In the genomic region with DNA sequence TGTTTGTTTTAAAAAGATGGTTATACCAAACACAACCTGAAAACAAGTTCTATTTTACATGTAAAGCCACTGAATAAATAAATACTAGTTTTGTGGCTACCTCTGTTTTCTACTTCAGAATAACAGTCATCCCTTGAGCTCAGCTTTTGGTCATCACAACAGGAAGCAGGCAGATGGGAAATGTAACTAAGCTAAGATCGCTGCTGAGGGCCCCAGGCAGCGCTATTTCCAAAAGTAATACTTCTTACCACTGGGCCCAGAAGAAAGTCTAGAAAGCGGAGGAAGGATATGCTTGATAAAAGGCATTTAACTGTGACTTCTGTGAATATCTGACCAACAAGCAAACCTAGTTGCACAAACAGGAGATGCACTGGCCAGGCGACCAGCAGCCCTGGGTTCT, we compare ENCODE assay signal across 15 cellular contexts.
DNase-seq lines count a peak whose midpoint lies in the region; ATAC-seq and TF ChIP-seq lines count a peak whose summit lies in the region.
"Had no signal": no experiment of that assay in that cellular context is flagged by ENCODE, and none has a peak within 500 bp of the region (broad histone marks: within the 10 kb centered on the region; RNA-seq: fewer than 3 reads in every experiment).

No MANE protein-coding gene starts in this region.

- H3K27ac ChIP-seq in layer of hippocampus (ENCODE audit: low read depth, low read length) (peak overlapping the region; percentile 4), uterus (peak overlapping the region; percentile 32 to 68)

- intact Hi-C loops in uterus (cut with DNase I; ENCODE audit: low total_unique reads), result no loop called here

- no peak overlapping the region for H3K4me3 ChIP-seq in uterus

- POLR2A ChIA-PET in WTC11 (lab: Charles Lee), result no interaction called here

- no peak for TF ChIP-seq CTCF in WTC11 (IDR thresholded peaks at IDR 0.05)
- TF ChIP-seq CTCF in uterus (IDR thresholded peaks at IDR 0.05), result no peak

- no peaks in the 10 kb centered on the region for H3K27me3 Mint-ChIP-seq in stimulated activated naive CD8-positive, alpha-beta T cell treated with anti-CD3 and anti-CD28 coated beads, Interleukin-15, Interleukin-2, amounts not matched to agents 100 ng/mL and 50 ng/mL, for 24 hours
- no peaks in the 10 kb centered on the region for H3K27me3 Mint-ChIP-seq in WTC11 (ENCODE audit: low read depth)
- H3K27me3 Mint-ChIP-seq: B cell; stimulated activated memory B cell treated with anti-CD40 and anti-IgM and Interleukin-4, amounts not matched to agents 10 μg/mL and 1 μg/mL and 100 μg/mL, for 72 hours had no signal

- H3K4me1 ChIP-seq in uterus, result peaks cover 3 to 4% of the 10 kb centered on the region in 2 donors

- ATAC-seq in stimulated activated naive CD8-positive, alpha-beta T cell treated with anti-CD3 and anti-CD28 coated beads, Interleukin-15, Interleukin-2, amounts not matched to agents 100 U/mL and 50 U/mL, for 24 hours, result no peak
- no peak for ATAC-seq in WTC11
- ATAC-seq: stimulated activated memory B cell treated with anti-CD40 and anti-IgM and Interleukin-4, amounts not matched to agents 10 μg/mL and 1 μg/mL and 100 μg/mL, for 72 hours had no signal

- CTCF ChIA-PET in WTC11 (lab: Charles Lee), result interaction anchor here (0.7 to 1.3 kb wide), 3 partner anchors 9 to 72 kb away, joined by 3 to 4 read pairs (median 3); no protein-coding TSS in a partner anchor

- TF ChIP-seq POLR2A in uterus (IDR thresholded peaks at IDR 0.05), result no peak

- DNase-seq in stimulated activated naive CD8-positive, alpha-beta T cell treated with anti-CD3 and anti-CD28 coated beads, Interleukin-15, Interleukin-2, amounts not matched to agents 100 U/mL and 50 U/mL, for 24 hours, result no peak
- DNase-seq in WTC11 (ENCODE audit: low spot score) (no peak), uterus (no peak), SIG-M5 treated with dmso at 0.1 percent for 504 hours (lab: John Stamatoyannopoulos, UW; ENCODE audit: unreplicated experiment) (no peak), NCI-H1436 (lab: John Stamatoyannopoulos, UW) (no peak), HT-29 (ENCODE audit: low spot score) (no peak)
- DNase-seq: foreskin melanocyte; islet precursor cell; OCI-M1; retina; stimulated activated CD4-positive, alpha-beta T cell treated with anti-CD3 and anti-CD28 coated beads, Interleukin-2, amount 100 ng/mL, for 48 hours had no signal

- H3K4me1 Mint-ChIP-seq in stimulated activated naive CD8-positive, alpha-beta T cell treated with anti-CD3 and anti-CD28 coated beads, Interleukin-15, Interleukin-2, amounts not matched to agents 100 ng/mL and 50 ng/mL, for 24 hours (ENCODE audit: low read depth), result peaks cover 86% of the 10 kb centered on the region
- H3K4me1 Mint-ChIP-seq in WTC11, result peaks cover 76% of the 10 kb centered on the region

- no peaks in the 10 kb centered on the region for H3K36me3 ChIP-seq in uterus

- peak overlapping the region; percentile 85 for H3K27ac Mint-ChIP-seq in stimulated activated naive CD8-positive, alpha-beta T cell treated with anti-CD3 and anti-CD28 coated beads, Interleukin-15, Interleukin-2, amounts not matched to agents 100 ng/mL and 50 ng/mL, for 24 hours
- peak overlapping the region; percentile 60; the same call in 1 of the 2 replicates for H3K27ac Mint-ChIP-seq in WTC11
- H3K27ac Mint-ChIP-seq: stimulated activated memory B cell treated with anti-CD40 and anti-IgM and Interleukin-4, amounts not matched to agents 10 μg/mL and 1 μg/mL and 100 μg/mL, for 72 hours had no signal

- H3K27me3 ChIP-seq in layer of hippocampus (ENCODE audit: control insufficient read depth, insufficient read depth, low read length) (no peaks in the 10 kb centered on the region), uterus (no peaks in the 10 kb centered on the region)

- H3K9me3 Mint-ChIP-seq in stimulated activated naive CD8-positive, alpha-beta T cell treated with anti-CD3 and anti-CD28 coated beads, Interleukin-15, Interleukin-2, amounts not matched to agents 100 ng/mL and 50 ng/mL, for 24 hours, result no peaks in the 10 kb centered on the region
- no peaks in the 10 kb centered on the region for H3K9me3 Mint-ChIP-seq in WTC11
- H3K9me3 Mint-ChIP-seq: stimulated activated memory B cell treated with anti-CD40 and anti-IgM and Interleukin-4, amounts not matched to agents 10 μg/mL and 1 μg/mL and 100 μg/mL, for 72 hours had no signal

- H3K9me3 ChIP-seq in uterus, result no peaks in the 10 kb centered on the region

- H3K4me3 Mint-ChIP-seq in stimulated activated naive CD8-positive, alpha-beta T cell treated with anti-CD3 and anti-CD28 coated beads, Interleukin-15, Interleukin-2, amounts not matched to agents 100 ng/mL and 50 ng/mL, for 24 hours, result peak overlapping the region; percentile 83
- H3K4me3 Mint-ChIP-seq in WTC11, result no peak overlapping the region
- H3K4me3 Mint-ChIP-seq: B cell; stimulated activated memory B cell treated with anti-CD40 and anti-IgM and Interleukin-4, amounts not matched to agents 10 μg/mL and 1 μg/mL and 100 μg/mL, for 72 hours had no signal

- peaks cover 14% of the 10 kb centered on the region for H3K36me3 Mint-ChIP-seq in stimulated activated naive CD8-positive, alpha-beta T cell treated with anti-CD3 and anti-CD28 coated beads, Interleukin-15, Interleukin-2, amounts not matched to agents 100 ng/mL and 50 ng/mL, for 24 hours (ENCODE audit: low read depth)
- H3K36me3 Mint-ChIP-seq in WTC11, result peaks cover 20% of the 10 kb centered on the region

TF ChIP-seq in WTC11, 78 proteins besides CTCF, POLR2A, EP300 and RAD21 (continues in another document):
- TF ChIP-seq, protein P1, sequence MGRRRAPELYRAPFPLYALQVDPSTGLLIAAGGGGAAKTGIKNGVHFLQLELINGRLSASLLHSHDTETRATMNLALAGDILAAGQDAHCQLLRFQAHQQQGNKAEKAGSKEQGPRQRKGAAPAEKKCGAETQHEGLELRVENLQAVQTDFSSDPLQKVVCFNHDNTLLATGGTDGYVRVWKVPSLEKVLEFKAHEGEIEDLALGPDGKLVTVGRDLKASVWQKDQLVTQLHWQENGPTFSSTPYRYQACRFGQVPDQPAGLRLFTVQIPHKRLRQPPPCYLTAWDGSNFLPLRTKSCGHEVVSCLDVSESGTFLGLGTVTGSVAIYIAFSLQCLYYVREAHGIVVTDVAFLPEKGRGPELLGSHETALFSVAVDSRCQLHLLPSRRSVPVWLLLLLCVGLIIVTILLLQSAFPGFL (CRISPR knock-in tag; IDR thresholded peaks at IDR 0.05; ENCODE audit: borderline replicate concordance), result no peak
- TF ChIP-seq FOXP1 (CRISPR knock-in tag; IDR thresholded peaks at IDR 0.05; ENCODE audit: borderline replicate concordance) (no peak), FOXK1 (CRISPR knock-in tag; IDR thresholded peaks at IDR 0.05) (no peak)
- TF ChIP-seq, protein P2, sequence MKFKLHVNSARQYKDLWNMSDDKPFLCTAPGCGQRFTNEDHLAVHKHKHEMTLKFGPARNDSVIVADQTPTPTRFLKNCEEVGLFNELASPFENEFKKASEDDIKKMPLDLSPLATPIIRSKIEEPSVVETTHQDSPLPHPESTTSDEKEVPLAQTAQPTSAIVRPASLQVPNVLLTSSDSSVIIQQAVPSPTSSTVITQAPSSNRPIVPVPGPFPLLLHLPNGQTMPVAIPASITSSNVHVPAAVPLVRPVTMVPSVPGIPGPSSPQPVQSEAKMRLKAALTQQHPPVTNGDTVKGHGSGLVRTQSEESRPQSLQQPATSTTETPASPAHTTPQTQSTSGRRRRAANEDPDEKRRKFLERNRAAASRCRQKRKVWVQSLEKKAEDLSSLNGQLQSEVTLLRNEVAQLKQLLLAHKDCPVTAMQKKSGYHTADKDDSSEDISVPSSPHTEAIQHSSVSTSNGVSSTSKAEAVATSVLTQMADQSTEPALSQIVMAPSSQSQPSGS (CRISPR knock-in tag; IDR thresholded peaks at IDR 0.05; ENCODE audit: borderline replicate concordance, low read depth), result no peak
- TF ChIP-seq, protein P3, sequence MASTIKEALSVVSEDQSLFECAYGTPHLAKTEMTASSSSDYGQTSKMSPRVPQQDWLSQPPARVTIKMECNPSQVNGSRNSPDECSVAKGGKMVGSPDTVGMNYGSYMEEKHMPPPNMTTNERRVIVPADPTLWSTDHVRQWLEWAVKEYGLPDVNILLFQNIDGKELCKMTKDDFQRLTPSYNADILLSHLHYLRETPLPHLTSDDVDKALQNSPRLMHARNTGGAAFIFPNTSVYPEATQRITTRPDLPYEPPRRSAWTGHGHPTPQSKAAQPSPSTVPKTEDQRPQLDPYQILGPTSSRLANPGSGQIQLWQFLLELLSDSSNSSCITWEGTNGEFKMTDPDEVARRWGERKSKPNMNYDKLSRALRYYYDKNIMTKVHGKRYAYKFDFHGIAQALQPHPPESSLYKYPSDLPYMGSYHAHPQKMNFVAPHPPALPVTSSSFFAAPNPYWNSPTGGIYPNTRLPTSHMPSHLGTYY (CRISPR knock-in tag; IDR thresholded peaks at IDR 0.05), result no peak
- TF ChIP-seq, protein P4, sequence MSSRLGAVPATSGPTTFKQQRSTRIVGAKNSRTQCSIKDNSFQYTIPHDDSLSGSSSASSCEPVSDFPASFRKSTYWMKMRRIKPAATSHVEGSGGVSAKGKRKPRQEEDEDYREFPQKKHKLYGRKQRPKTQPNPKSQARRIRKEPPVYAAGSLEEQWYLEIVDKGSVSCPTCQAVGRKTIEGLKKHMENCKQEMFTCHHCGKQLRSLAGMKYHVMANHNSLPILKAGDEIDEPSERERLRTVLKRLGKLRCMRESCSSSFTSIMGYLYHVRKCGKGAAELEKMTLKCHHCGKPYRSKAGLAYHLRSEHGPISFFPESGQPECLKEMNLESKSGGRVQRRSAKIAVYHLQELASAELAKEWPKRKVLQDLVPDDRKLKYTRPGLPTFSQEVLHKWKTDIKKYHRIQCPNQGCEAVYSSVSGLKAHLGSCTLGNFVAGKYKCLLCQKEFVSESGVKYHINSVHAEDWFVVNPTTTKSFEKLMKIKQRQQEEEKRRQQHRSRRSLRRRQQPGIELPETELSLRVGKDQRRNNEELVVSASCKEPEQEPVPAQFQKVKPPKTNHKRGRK (CRISPR knock-in tag; IDR thresholded peaks at IDR 0.05; ENCODE audit: borderline replicate concordance), result no peak
